In genomic region chr3:107574650-107575049, GRCh38 we compare ENCODE assay signal across 9 cellular contexts. TPM values are rescaled to one million over a fixed set of nuclear protein-coding genes. Genes with fewer than 3 reads are reported as not detected.
DNase-seq lines count a peak whose midpoint lies in the region; ATAC-seq and TF ChIP-seq lines count a peak whose summit lies in the region.
"Had no signal": no experiment of that assay in that cellular context is flagged by ENCODE, and none has a peak within 500 bp of the region (broad histone marks: within the 10 kb centered on the region; RNA-seq: fewer than 3 reads in every experiment).

No MANE protein-coding gene starts in this region.

- TF ChIP-seq RAD21 in SK-N-SH (IDR thresholded peaks at IDR 0.05; ENCODE audit: low read length): peak; percentile 85

- H3K79me2 ChIP-seq in SK-N-SH (ENCODE audit: insufficient read depth): no peaks in the 10 kb centered on the region; the same call in 1 of the 2 replicates

- no peak overlapping the region for H3K9ac ChIP-seq in SK-N-SH

- H3K36me3 ChIP-seq in SK-N-SH (replicated peaks in 1 of 2; ENCODE audit: control insufficient read depth in 1 of 2, insufficient read depth in 2 of 2, low read length in 1 of 2): no peaks in the 10 kb centered on the region
- H3K36me3 ChIP-seq: HAP-1 had no signal

- H4K20me1 ChIP-seq in SK-N-SH (ENCODE audit: insufficient read depth): no peaks in the 10 kb centered on the region

- no peaks in the 10 kb centered on the region for H3K9me2 ChIP-seq in SK-N-SH

- H3K9me3 Mint-ChIP-seq in glutamatergic neuron (ENCODE audit: unreplicated experiment): no peaks in the 10 kb centered on the region

- DNase-seq in AG08395 (ENCODE audit: low spot score) (peak; percentile 42), GM13977 (ENCODE audit: low spot score) (peak; percentile 39), SK-N-SH (peak; percentile 35), glutamatergic neuron (no peak), smooth muscle cell of the brain vasculature (ENCODE audit: low read depth, low spot score) (peak; percentile 12)
- DNase-seq in activated naive CD4-positive, alpha-beta T cell treated with anti-CD3 and anti-CD28 coated beads, Interleukin-2, amount 50 U/mL, for 16 hours: no peak
- no peak for DNase-seq in stimulated activated CD4-positive, alpha-beta T cell treated with anti-CD3 and anti-CD28 coated beads, Interleukin-1b, Interleukin-23, amount 100 ng/mL, for 48 hours

- no peaks in the 10 kb centered on the region for H3K27me3 ChIP-seq in SK-N-SH (ENCODE audit: insufficient read depth)

- peaks cover under 1% of the 10 kb centered on the region for H3K36me3 Mint-ChIP-seq in glutamatergic neuron (ENCODE audit: unreplicated experiment)

- no peak overlapping the region for H3K27ac Mint-ChIP-seq in glutamatergic neuron (ENCODE audit: unreplicated experiment)

- H3K27ac ChIP-seq in SK-N-SH (ENCODE audit: low read depth in 2 of 2, low read length in 1 of 2): no peak overlapping the region

- peak; percentile 67 for ATAC-seq in HG03442 (IDR thresholded peaks at IDR 0.05; ENCODE audit: unreplicated experiment)

- no peak overlapping the region for H2AFZ ChIP-seq in SK-N-SH (ENCODE audit: low read depth)

- H3K4me3 Mint-ChIP-seq in glutamatergic neuron (ENCODE audit: unreplicated experiment): no peak overlapping the region

- no peak overlapping the region for H3K4me2 ChIP-seq in SK-N-SH

- H3K27me3 Mint-ChIP-seq in glutamatergic neuron (ENCODE audit: unreplicated experiment): peaks cover 9% of the 10 kb centered on the region

- H3K9me3 ChIP-seq in SK-N-SH: no peaks in the 10 kb centered on the region
- H3K9me3 ChIP-seq: HAP-1 had no signal

- CTCF ChIA-PET in SK-N-SH (lab: Yijun Ruan, JAX): interaction anchor here (0.6 to 3.3 kb wide), 35 partner anchors 9 to 1040 kb away, joined by 3 to 13 read pairs (median 3); no protein-coding TSS in a partner anchor

- POLR2A ChIA-PET in SK-N-SH (lab: Yijun Ruan, JAX): no interaction called here

- no peak overlapping the region for H3K4me3 ChIP-seq in SK-N-SH (ENCODE audit: low read depth in 2 of 2, low read length in 1 of 2)
- H3K4me3 ChIP-seq: HAP-1 had no signal

- in situ Hi-C loops in GM13977 (cut with MboI; ENCODE audit: low pct_unique_long_range_greater_than_20kb, low sequenced_read_pairs, unreplicated experiment): no loop called here

- TF ChIP-seq CTCF in GM13977 (IDR thresholded peaks at IDR 0.05; ENCODE audit: extremely low read depth, insufficient read depth, missing control alignments): peak; percentile 63
- peak; percentile 68 for TF ChIP-seq CTCF in SK-N-SH (IDR thresholded peaks at IDR 0.05)
- peak; percentile 59 for TF ChIP-seq CTCF in glutamatergic neuron (IDR thresholded peaks at IDR 0.05; ENCODE audit: partially characterized antibody, unreplicated experiment)

- H3F3A ChIP-seq in SK-N-SH (replicated peaks; ENCODE audit: insufficient read depth): peaks cover 6% of the 10 kb centered on the region

- H3K4me1 Mint-ChIP-seq in glutamatergic neuron (ENCODE audit: low read depth, unreplicated experiment): peaks cover 18% of the 10 kb centered on the region

- TF ChIP-seq EP300 in SK-N-SH (IDR thresholded peaks at IDR 0.05; ENCODE audit: borderline replicate concordance in 1 of 2, low read depth in 1 of 2, low read length in 1 of 2): no peak

- peaks cover 0 to 4% of the 10 kb centered on the region in 2 experiments; a peak in 1 of 4 replicates for H3K4me1 ChIP-seq in SK-N-SH (ENCODE audit: control insufficient read depth in 1 of 2, insufficient read depth in 2 of 2, low read depth in 1 of 2, low read length in 1 of 2)

TF ChIP-seq in SK-N-SH, 30 proteins besides CTCF, POLR2A, EP300 and RAD21:
- no peak for TF ChIP-seq EZH2phosphoT487 (IDR thresholded peaks at IDR 0.05; ENCODE audit: borderline replicate concordance, low read depth)
- TF ChIP-seq PBX3 (IDR thresholded peaks at IDR 0.05): no peak
- no peak for TF ChIP-seq FOXJ3 (CRISPR knock-in tag; IDR thresholded peaks at IDR 0.05)
- TF ChIP-seq SMC3 (IDR thresholded peaks at IDR 0.05; ENCODE audit: low read depth, low read length): peak; percentile 51
- TF ChIP-seq RCOR1 (IDR thresholded peaks at IDR 0.05; ENCODE audit: low read length): no peak
- TF ChIP-seq USF2 (IDR thresholded peaks at IDR 0.05; ENCODE audit: borderline replicate concordance, low read depth, low read length): no peak
- TF ChIP-seq NRF1 (IDR thresholded peaks at IDR 0.05; ENCODE audit: low read depth, low read length): no peak

RNA-seq across cellular contexts. Expression of gene BBX, which starts 51.9 kb away (rescaled TPM):
- polyA plus RNA-seq in SK-N-SH (2012; rRNA removed): 13.7 and 14.2 TPM in 2 replicates
- polyA plus RNA-seq in SK-N-SH (2012; cell fraction: cytosol; rRNA removed): 18.4 and 18.8 TPM in 2 replicates
- polyA plus RNA-seq in SK-N-SH (2012; cell fraction: nucleus; rRNA removed): 11.8 and 21.9 TPM in 2 replicates
- 71.0 TPM for total RNA-seq in glutamatergic neuron (ENCODE audit: unreplicated experiment)

Comparison
In these comparisons a context has a peak if more than half of its experiments do, and no peak if none do; other contexts are left out.
1. DNase-seq: peak in AG08395 (single experiment), GM13977 (single experiment), SK-N-SH (single experiment) and smooth muscle cell of the brain vasculature (single experiment); none in glutamatergic neuron (single experiment), activated naive CD4-positive, alpha-beta T cell treated with anti-CD3 and anti-CD28 coated beads, Interleukin-2, amount 50 U/mL, for 16 hours (single experiment) and stimulated activated CD4-positive, alpha-beta T cell treated with anti-CD3 and anti-CD28 coated beads, Interleukin-1b, Interleukin-23, amount 100 ng/mL, for 48 hours (single experiment).
2. Peak in every context shown above with its lines, with median percentiles within 50 percentile points of each other: CTCF ChIP-seq.